ENCODE assay signal across 1 cellular context in the genomic region with DNA sequence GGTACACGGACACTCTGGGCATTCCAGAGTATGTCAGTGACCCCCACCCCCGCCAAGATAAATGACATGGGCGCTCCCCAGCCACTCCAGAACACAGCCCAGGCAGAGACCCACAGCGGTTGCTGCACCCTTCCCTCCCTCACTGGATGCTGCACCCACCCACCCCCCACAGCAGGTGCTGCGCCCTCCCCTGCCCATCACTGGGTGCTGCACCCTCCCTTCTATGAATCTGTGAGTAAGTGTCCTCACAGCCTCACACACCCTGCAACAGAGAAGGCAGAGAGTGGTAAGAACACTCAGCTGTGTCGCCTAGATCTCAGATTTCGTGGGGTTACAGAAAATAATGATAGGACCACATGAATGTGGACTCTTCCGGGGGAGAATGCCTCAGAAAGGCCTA.
TF ChIP-seq lines count a peak whose summit lies in the region.

No MANE protein-coding gene starts in this region.

TF ChIP-seq in SK-N-SH, 30 proteins besides CTCF, POLR2A, EP300 and RAD21 (continued from another document):
- TF ChIP-seq GABPA (IDR thresholded peaks at IDR 0.05; ENCODE audit: low read depth) (no peak), SMC3 (IDR thresholded peaks at IDR 0.05; ENCODE audit: low read depth, low read length) (no peak), YY1 (IDR thresholded peaks at IDR 0.05; ENCODE audit: low read depth) (no peak)
